In the genomic region with DNA sequence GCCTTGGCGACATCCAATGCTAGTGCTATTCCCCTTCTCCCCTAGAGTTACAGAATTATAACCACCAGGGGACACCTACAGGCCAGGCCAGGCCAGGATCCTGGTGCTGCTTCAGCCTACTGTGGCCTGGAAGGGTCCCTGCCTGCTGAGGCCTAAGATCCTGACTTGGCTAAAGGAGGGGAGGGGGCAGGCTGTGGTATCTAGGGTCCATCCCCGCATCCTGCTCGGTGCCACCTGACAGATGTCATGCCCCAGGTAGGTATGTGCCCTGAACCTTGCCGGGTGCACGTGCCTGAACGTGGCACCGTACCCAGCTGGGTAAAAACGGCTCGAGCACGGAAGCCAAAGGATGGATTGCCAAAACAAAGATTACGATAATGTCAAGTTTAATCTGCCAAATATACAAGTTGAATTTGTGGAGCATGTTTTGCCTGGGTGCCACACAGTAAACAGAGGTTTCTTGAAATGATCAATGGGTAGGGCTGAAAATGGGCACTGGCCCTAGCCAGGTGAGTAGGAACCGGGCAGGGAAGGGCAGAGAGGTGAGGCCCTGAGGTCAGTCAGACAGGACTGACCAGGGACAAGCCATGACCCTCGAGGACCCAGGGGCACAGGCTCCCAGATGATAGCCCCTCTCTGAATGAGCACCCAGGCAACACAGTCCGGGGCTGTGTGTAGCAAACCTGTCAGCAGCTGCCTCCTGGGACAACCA, we compare ENCODE assay signal across 2 cellular contexts.
TF ChIP-seq lines count a peak whose summit lies in the region.

No MANE protein-coding gene starts in this region.

TF ChIP-seq in A549, 52 proteins besides CTCF, POLR2A, EP300 and RAD21:
- TF ChIP-seq ZSCAN20 (CRISPR knock-in tag; IDR thresholded peaks at IDR 0.05) (no peak), POLR2AphosphoS2 (conservative IDR thresholded peaks at IDR 0.05; ENCODE audit: low read length) (0 out of 2 replicates have a peak, but pooled peaks have one; percentile 12)

TF ChIP-seq in endothelial cell of umbilical vein, 7 proteins besides CTCF, POLR2A, EP300 and RAD21:
- TF ChIP-seq JUN (IDR thresholded peaks at IDR 0.05; ENCODE audit: borderline replicate concordance, insufficient read depth, insufficient read length, low read depth) (no peak), GATA2 (IDR thresholded peaks at IDR 0.05; ENCODE audit: insufficient read depth, insufficient read length, low read depth, low read length) (no peak), POLR2AphosphoS5 (IDR thresholded peaks at IDR 0.05; ENCODE audit: insufficient read depth, low read depth, low read length) (no peak), MYC (IDR thresholded peaks at IDR 0.05; ENCODE audit: low read depth, low read length) (no peak), EZH2 (IDR thresholded peaks at IDR 0.05; ENCODE audit: borderline replicate concordance, low read depth, low read length, severe bottlenecking) (no peak), FOS (IDR thresholded peaks at IDR 0.05; ENCODE audit: borderline replicate concordance, insufficient read depth, low read length) (no peak)
- TF ChIP-seq, protein P1, sequence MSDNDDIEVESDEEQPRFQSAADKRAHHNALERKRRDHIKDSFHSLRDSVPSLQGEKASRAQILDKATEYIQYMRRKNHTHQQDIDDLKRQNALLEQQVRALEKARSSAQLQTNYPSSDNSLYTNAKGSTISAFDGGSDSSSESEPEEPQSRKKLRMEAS (IDR thresholded peaks at IDR 0.05; ENCODE audit: insufficient read depth, insufficient read length) = no peak
TF ChIP-seq in endothelial cell of umbilical vein: peak in this region for 0.
